Comparison of ENCODE assay signal across 18 cellular contexts in the genomic region with DNA sequence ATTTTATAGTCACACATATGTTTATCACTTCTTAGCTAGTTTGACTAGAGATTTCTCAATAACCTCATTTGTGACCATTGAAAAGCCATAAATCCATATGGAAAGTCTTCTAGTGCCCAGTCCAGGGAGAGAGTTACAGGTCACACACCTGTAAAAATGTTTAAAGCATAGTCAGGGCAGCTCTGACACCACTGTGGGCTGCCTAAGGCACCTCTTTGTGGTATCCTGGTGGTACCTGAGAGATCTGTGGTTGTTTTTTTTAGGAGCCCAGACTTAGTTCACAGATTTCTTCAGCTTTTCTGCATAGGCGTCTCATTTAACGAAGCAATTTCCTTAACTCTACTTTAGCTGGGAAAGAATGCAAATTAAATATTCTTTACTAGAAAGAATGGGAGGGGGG.
"Had no signal": no experiment of that assay in that cellular context is flagged by ENCODE, and none has a peak within 500 bp of the region (broad histone marks: within the 10 kb centered on the region; RNA-seq: fewer than 3 reads in every experiment).

No MANE protein-coding gene starts in this region.

- H3K4me1 Mint-ChIP-seq: naive B cell; stimulated activated memory B cell treated with anti-CD40 and anti-IgM and Interleukin-4, amounts not matched to agents 10 μg/mL and 1 μg/mL and 100 μg/mL, for 72 hours had no signal

- H3K27ac ChIP-seq: foreskin keratinocyte, hepatocyte, ovary, right lobe of liver, tibial artery, upper lobe of right lung, vagina had no signal

- H3K9me3 Mint-ChIP-seq: naive B cell; nephron progenitor cell; stimulated activated memory B cell treated with anti-CD40 and anti-IgM and Interleukin-4, amounts not matched to agents 10 μg/mL and 1 μg/mL and 100 μg/mL, for 72 hours; stimulated activated naive CD8-positive, alpha-beta T cell treated with anti-CD3 and anti-CD28 coated beads, Interleukin-15, Interleukin-2, amounts not matched to agents 100 ng/mL and 50 ng/mL, for 24 hours had no signal

- H2AFZ ChIP-seq: hepatocyte had no signal

- ATAC-seq: foreskin keratinocyte; left colon; right lobe of liver; stimulated activated memory B cell treated with anti-CD40 and anti-IgM and Interleukin-4, amounts not matched to agents 10 μg/mL and 1 μg/mL and 100 μg/mL, for 72 hours; upper lobe of right lung had no signal

- H3K4me2 ChIP-seq: hepatocyte had no signal

- H3K4me3 Mint-ChIP-seq: naive B cell; nephron progenitor cell; stimulated activated memory B cell treated with anti-CD40 and anti-IgM and Interleukin-4, amounts not matched to agents 10 μg/mL and 1 μg/mL and 100 μg/mL, for 72 hours; stimulated activated naive CD8-positive, alpha-beta T cell treated with anti-CD3 and anti-CD28 coated beads, Interleukin-15, Interleukin-2, amounts not matched to agents 100 ng/mL and 50 ng/mL, for 24 hours had no signal

- H3K36me3 Mint-ChIP-seq: naive B cell; stimulated activated memory B cell treated with anti-CD40 and anti-IgM and Interleukin-4, amounts not matched to agents 10 μg/mL and 1 μg/mL and 100 μg/mL, for 72 hours had no signal

- H3K36me3 ChIP-seq: ovary, right lobe of liver, tibial artery, upper lobe of right lung, vagina had no signal

- H3K4me3 ChIP-seq: hepatocyte, ovary, right lobe of liver, tibial artery, upper lobe of right lung, vagina had no signal

- H3K27ac Mint-ChIP-seq: naive B cell; nephron progenitor cell; stimulated activated memory B cell treated with anti-CD40 and anti-IgM and Interleukin-4, amounts not matched to agents 10 μg/mL and 1 μg/mL and 100 μg/mL, for 72 hours; stimulated activated naive CD8-positive, alpha-beta T cell treated with anti-CD3 and anti-CD28 coated beads, Interleukin-15, Interleukin-2, amounts not matched to agents 100 ng/mL and 50 ng/mL, for 24 hours had no signal

- H3K27me3 ChIP-seq: foreskin keratinocyte, hepatocyte, ovary, right lobe of liver, tibial artery, upper lobe of right lung, vagina had no signal

- H3K79me2 ChIP-seq: hepatocyte had no signal

- H3K9me3 ChIP-seq: ovary, right lobe of liver, tibial artery, upper lobe of right lung, vagina had no signal

- H3K27me3 Mint-ChIP-seq: stimulated activated memory B cell treated with anti-CD40 and anti-IgM and Interleukin-4, amounts not matched to agents 10 μg/mL and 1 μg/mL and 100 μg/mL, for 72 hours; stimulated activated naive CD8-positive, alpha-beta T cell treated with anti-CD3 and anti-CD28 coated beads, Interleukin-15, Interleukin-2, amounts not matched to agents 100 ng/mL and 50 ng/mL, for 24 hours had no signal

- H3K4me1 ChIP-seq: foreskin keratinocyte, upper lobe of right lung, vagina had no signal

- DNase-seq: erythroblast; foreskin keratinocyte; kidney; left colon; mesendoderm; naive B cell; nephron progenitor cell; nucleus accumbens; ovary; right lobe of liver; stimulated activated CD4-positive, alpha-beta T cell treated with anti-CD3 and anti-CD28 coated beads, Interleukin-4, amount 100 ng/mL, for 1 hour; stimulated activated CD8-positive, alpha-beta memory T cell treated with anti-CD3 and anti-CD28 coated beads, Interleukin-4, amount 100 ng/mL, for 48 hours; tibial artery; upper lobe of right lung had no signal
